In genomic region chrX:13692771-13693231, GRCh38 we compare ENCODE assay signal across 9 cellular contexts. TPM values are rescaled to one million over a fixed set of nuclear protein-coding genes. Genes with fewer than 3 reads are reported as not detected.
A peak's percentile ranks its signal among the peaks of the same experiment; 100 is the strongest.
DNase-seq lines count a peak whose midpoint lies in the region; ATAC-seq and TF ChIP-seq lines count a peak whose summit lies in the region.
"Had no signal": no experiment of that assay in that cellular context is flagged by ENCODE, and none has a peak within 500 bp of the region (broad histone marks: within the 10 kb centered on the region; RNA-seq: fewer than 3 reads in every experiment).

No MANE protein-coding gene starts in this region.

- H3K36me3 Mint-ChIP-seq in effector memory CD8-positive, alpha-beta T cell (ENCODE audit: insufficient read depth) = peaks cover 11% of the 10 kb centered on the region
- peaks cover 6% of the 10 kb centered on the region for H3K36me3 Mint-ChIP-seq in progenitor cell of endocrine pancreas (ENCODE audit: insufficient read depth)

- H3K4me1 Mint-ChIP-seq in effector memory CD8-positive, alpha-beta T cell (ENCODE audit: low read depth in 2 of 2) = peaks cover 44 to 56% of the 10 kb centered on the region in 2 donors
- peaks cover 28% of the 10 kb centered on the region for H3K4me1 Mint-ChIP-seq in progenitor cell of endocrine pancreas (ENCODE audit: low read depth)

- H3K9ac ChIP-seq in Loucy (ENCODE audit: low read depth, low read length, poor library complexity, severe bottlenecking) = peak overlapping the region; percentile 36

- DNase-seq in GM06990 (ENCODE audit: extremely low read depth, insufficient read length) (no peak), progenitor cell of endocrine pancreas (ENCODE audit: low spot score, unreplicated experiment) (no peak), GM19240 (ENCODE audit: insufficient read length, low spot score) (no peak), pons (ENCODE audit: low spot score) (no peak), NCI-H1048 (lab: John Stamatoyannopoulos, UW) (no peak)
- DNase-seq in effector memory CD8-positive, alpha-beta T cell = no peak
- DNase-seq: NCI-H345 had no signal

- no peak overlapping the region for H2AFZ ChIP-seq in Loucy (ENCODE audit: low read length)

- ATAC-seq in effector memory CD8-positive, alpha-beta T cell (replicated peaks) = no peak

- no peaks in the 10 kb centered on the region for H3K27me3 Mint-ChIP-seq in effector memory CD8-positive, alpha-beta T cell
- no peaks in the 10 kb centered on the region for H3K27me3 Mint-ChIP-seq in progenitor cell of endocrine pancreas

- H3K9me2 ChIP-seq in Loucy (replicated peaks; ENCODE audit: low read depth, low read length) = no peaks in the 10 kb centered on the region

- H3K4me2 ChIP-seq in Loucy (ENCODE audit: low read depth, low read length, poor library complexity, severe bottlenecking) = peak overlapping the region; percentile 76

- H3F3A ChIP-seq in Loucy (ENCODE audit: low read depth) = no peaks in the 10 kb centered on the region

- H3K27me3 ChIP-seq in GM06990 (replicated peaks; ENCODE audit: control insufficient read depth, insufficient read depth, low read length) (no peaks in the 10 kb centered on the region), Loucy (ENCODE audit: insufficient read depth, low read length, poor library complexity, severe bottlenecking) (no peaks in the 10 kb centered on the region)

- H4K20me1 ChIP-seq in Loucy (ENCODE audit: insufficient read depth, low read length, poor library complexity, severe bottlenecking) = peaks cover 36% of the 10 kb centered on the region

- peaks cover 1% of the 10 kb centered on the region; the same call in 1 of the 2 replicates for H3K36me3 ChIP-seq in GM06990 (ENCODE audit: control insufficient read depth, insufficient read depth, low read length)
- no peaks in the 10 kb centered on the region for H3K36me3 ChIP-seq in Loucy (ENCODE audit: insufficient read depth, low read length)
- H3K36me3 ChIP-seq: prostate gland had no signal

- no peaks in the 10 kb centered on the region for H3K9me3 Mint-ChIP-seq in effector memory CD8-positive, alpha-beta T cell
- peaks cover 22% of the 10 kb centered on the region for H3K9me3 Mint-ChIP-seq in progenitor cell of endocrine pancreas (ENCODE audit: low read depth)

- TF ChIP-seq CTCF in GM06990 (IDR thresholded peaks at IDR 0.05; ENCODE audit: insufficient read depth, low read length, poor library complexity, severe bottlenecking) (no peak), Loucy (conservative IDR thresholded peaks at IDR 0.05; ENCODE audit: low read length) (no peak), progenitor cell of endocrine pancreas (IDR thresholded peaks at IDR 0.05; ENCODE audit: unreplicated experiment) (no peak)

- peak overlapping the region; percentile 66 to 68 for H3K4me3 Mint-ChIP-seq in effector memory CD8-positive, alpha-beta T cell
- peak overlapping the region; percentile 4 for H3K4me3 Mint-ChIP-seq in progenitor cell of endocrine pancreas (ENCODE audit: low read depth)

- peaks cover 88% of the 10 kb centered on the region for H3K79me2 ChIP-seq in Loucy (ENCODE audit: insufficient read depth, low read length)

- peaks cover 33% of the 10 kb centered on the region for H3K4me1 ChIP-seq in Loucy (ENCODE audit: insufficient read depth, low read length, poor library complexity, severe bottlenecking)
- H3K4me1 ChIP-seq: prostate gland had no signal

- H3K9me3 ChIP-seq in Loucy (ENCODE audit: insufficient read depth, low read depth, low read length) = no peaks in the 10 kb centered on the region
- H3K9me3 ChIP-seq: prostate gland had no signal

- H3K4me3 ChIP-seq in GM06990 (replicated peaks; ENCODE audit: low read depth, low read length) = peak overlapping the region; percentile 72
- peak overlapping the region; percentile 56 for H3K4me3 ChIP-seq in Loucy (ENCODE audit: low read length, poor library complexity, severe bottlenecking)
- H3K4me3 ChIP-seq: prostate gland had no signal

- peak overlapping the region; percentile 84 to 86 for H3K27ac Mint-ChIP-seq in effector memory CD8-positive, alpha-beta T cell
- peak overlapping the region; percentile 56 for H3K27ac Mint-ChIP-seq in progenitor cell of endocrine pancreas

RNA-seq across cellular contexts. Expression of gene RAB9A, which starts 3.9 kb away (rescaled TPM):
- 17.6 and 20.5 TPM in 2 replicates for total RNA-seq in progenitor cell of endocrine pancreas

RNA-seq across cellular contexts. Expression of gene TCEANC, which starts 39.9 kb away (rescaled TPM):
- 3.0 and 4.1 TPM in 2 replicates for total RNA-seq in progenitor cell of endocrine pancreas

RNA-seq across cellular contexts. Expression of gene TRAPPC2, which starts 41.6 kb away (rescaled TPM):
- total RNA-seq in progenitor cell of endocrine pancreas = 22.6 and 23.4 TPM in 2 replicates

RNA-seq across cellular contexts. Expression of gene OFD1, which starts 41.7 kb away (rescaled TPM):
- total RNA-seq in progenitor cell of endocrine pancreas = 58.5 and 65.4 TPM in 2 replicates
